Comparison of ENCODE assay signal across 21 cellular contexts in genomic region chr2:26511466-26511865, GRCh38. TPM values are rescaled to one million over a fixed set of nuclear protein-coding genes. Genes with fewer than 3 reads are reported as not detected.
A peak's percentile ranks its signal among the peaks of the same experiment; 100 is the strongest.
DNase-seq lines count a peak whose midpoint lies in the region; TF ChIP-seq lines count a peak whose summit lies in the region.
"Had no signal": no experiment of that assay in that cellular context is flagged by ENCODE, and none has a peak within 500 bp of the region (broad histone marks: within the 10 kb centered on the region; RNA-seq: fewer than 3 reads in every experiment).

No MANE protein-coding gene starts in this region.

- H3K27me3 ChIP-seq in WERI-Rb-1 (ENCODE audit: insufficient read depth, low read depth, severe bottlenecking) (no peaks in the 10 kb centered on the region), neural progenitor cell (no peaks in the 10 kb centered on the region), spleen (replicated peaks in 1 of 7) (peaks cover 0 to 15% (median 0%) of the 10 kb centered on the region in 7 donors)
- H3K27me3 ChIP-seq: BE2C, BLaER1 had no signal

- H3K9me3 ChIP-seq in WERI-Rb-1 (ENCODE audit: severe bottlenecking), result no peaks in the 10 kb centered on the region
- no peaks in the 10 kb centered on the region for H3K9me3 ChIP-seq in neural progenitor cell (ENCODE audit: low read depth)
- H3K9me3 ChIP-seq in spleen, result no peaks in the 10 kb centered on the region
- H3K9me3 ChIP-seq: BE2C, BLaER1 had no signal

- no peaks in the 10 kb centered on the region for H3K79me2 ChIP-seq in neural progenitor cell (ENCODE audit: low read depth)

- H3K9me3 Mint-ChIP-seq in neural progenitor cell, result no peaks in the 10 kb centered on the region
- H3K9me3 Mint-ChIP-seq: CD14-positive monocyte; CD4-positive, alpha-beta memory T cell; CD4-positive, CD25-positive, alpha-beta regulatory T cell; CD8-positive, alpha-beta memory T cell had no signal

- no peak for TF ChIP-seq CTCF in WERI-Rb-1 (IDR thresholded peaks at IDR 0.05; ENCODE audit: low read depth, low read length)
- TF ChIP-seq CTCF in neural progenitor cell (IDR thresholded peaks at IDR 0.05), result no peak
- no peak for TF ChIP-seq CTCF in spleen (IDR thresholded peaks at IDR 0.05 in 8 of 11, conservative IDR thresholded peaks at IDR 0.05 in 3 of 11)

- no peak for TF ChIP-seq POLR2A in spleen (IDR thresholded peaks at IDR 0.05)

- WGBS in spleen, 5 donors, result 92 to 97% (median 92%) methylated on average over 7 of the region's 7 CpGs

- DNase-seq in D341Med (ENCODE audit: low spot score) (peak; percentile 46), WERI-Rb-1 (peak; percentile 56), neural progenitor cell (ENCODE audit: low spot score) (peak; percentile 24), spleen (peak; percentile 57), T-helper 9 cell (no peak), NOMO-1 treated with DMSO at 0.1 percent for 48 hours (lab: John Stamatoyannopoulos, UW; ENCODE audit: unreplicated experiment) (no peak)
- no peak for DNase-seq in activated CD4-positive, alpha-beta T cell treated with anti-CD3 and anti-CD28 coated beads for 48 hours
- DNase-seq: 8988T; ACHN; BE2C; C1 segment of cervical spinal cord; CD4-positive, alpha-beta memory T cell; CD4-positive, CD25-positive, alpha-beta regulatory T cell; CD8-positive, alpha-beta memory T cell; COR-L47; DMS79 treated with DMSO at 0.1 percent for 48 hours; GF-D8 had no signal

- peaks cover 6% of the 10 kb centered on the region for H3K27me3 Mint-ChIP-seq in neural progenitor cell (ENCODE audit: insufficient read depth, low read depth)

- H3K27ac ChIP-seq in WERI-Rb-1, result no peak overlapping the region; the same call in 1 of the 2 replicates
- H3K27ac ChIP-seq in neural progenitor cell, result no peak overlapping the region
- no peak overlapping the region for H3K27ac ChIP-seq in spleen
- H3K27ac ChIP-seq: BLaER1 had no signal

- H3K4me1 Mint-ChIP-seq in neural progenitor cell, result peaks cover 24% of the 10 kb centered on the region
- H3K4me1 Mint-ChIP-seq: CD14-positive monocyte; CD4-positive, alpha-beta memory T cell; CD4-positive, CD25-positive, alpha-beta regulatory T cell; CD8-positive, alpha-beta memory T cell had no signal

- H3K4me1 ChIP-seq in neural progenitor cell (no peaks in the 10 kb centered on the region), spleen (no peaks in the 10 kb centered on the region)
- H3K4me1 ChIP-seq: BE2C had no signal

- no peaks in the 10 kb centered on the region for H3F3A ChIP-seq in neural progenitor cell (ENCODE audit: low read depth)

- H3K4me3 ChIP-seq in WERI-Rb-1 (ENCODE audit: low read depth, low read length), result no peak overlapping the region
- no peak overlapping the region for H3K4me3 ChIP-seq in neural progenitor cell
- H3K4me3 ChIP-seq in spleen, result no peak overlapping the region
- H3K4me3 ChIP-seq: BLaER1 had no signal

- H3K4me2 ChIP-seq in neural progenitor cell, result no peak overlapping the region

- no peaks in the 10 kb centered on the region for H4K20me1 ChIP-seq in neural progenitor cell (ENCODE audit: low read depth)
- H4K20me1 ChIP-seq: BLaER1 had no signal

- intact Hi-C loops in spleen (cut with DNase I; ENCODE audit: low total_unique reads), result no loop called here

- no peak overlapping the region for H3K4me3 Mint-ChIP-seq in neural progenitor cell
- H3K4me3 Mint-ChIP-seq: CD14-positive monocyte; CD4-positive, alpha-beta memory T cell; CD4-positive, CD25-positive, alpha-beta regulatory T cell; CD8-positive, alpha-beta memory T cell had no signal

- no peaks in the 10 kb centered on the region for H3K36me3 Mint-ChIP-seq in neural progenitor cell
- H3K36me3 Mint-ChIP-seq: CD14-positive monocyte; CD4-positive, alpha-beta memory T cell; CD4-positive, CD25-positive, alpha-beta regulatory T cell; CD8-positive, alpha-beta memory T cell had no signal

- no peak overlapping the region for H3K27ac Mint-ChIP-seq in neural progenitor cell
- H3K27ac Mint-ChIP-seq: CD14-positive monocyte; CD4-positive, alpha-beta memory T cell had no signal

- H3K36me3 ChIP-seq in WERI-Rb-1 (no peaks in the 10 kb centered on the region), neural progenitor cell (no peaks in the 10 kb centered on the region), spleen (no peaks in the 10 kb centered on the region)
- H3K36me3 ChIP-seq: BE2C, BLaER1 had no signal

- H2AFZ ChIP-seq in neural progenitor cell (replicated peaks), result no peak overlapping the region

- H3K9ac ChIP-seq in neural progenitor cell, result no peak overlapping the region
- H3K9ac ChIP-seq: BLaER1 had no signal

RNA-seq across cellular contexts. Expression of gene OTOF, which starts 33.5 kb away (rescaled TPM):
- total RNA-seq in neural progenitor cell (ENCODE audit: low replicate concordance), result 0.36 and 0.84 TPM in 2 replicates
- 1 to 10 TPM in 1 of 7 donors, under 1 TPM in 6; 0.19 to 1.6 (median 0.34) TPM for total RNA-seq in spleen
- polyA plus RNA-seq in spleen, result under 1 TPM; 0.06 to 0.17 (median 0.16) TPM
- total RNA-seq: A673 had no signal
- polyA plus RNA-seq: AG04450, CD14-positive monocyte had no signal

Comparison
In these comparisons a context has a peak if more than half of its experiments do, and no peak if none do; other contexts are left out.
1. DNase-seq: peak in D341Med (single experiment), WERI-Rb-1 (single experiment), neural progenitor cell (single experiment) and spleen (single experiment); none in T-helper 9 cell (single experiment), NOMO-1 treated with DMSO at 0.1 percent for 48 hours (single experiment) and activated CD4-positive, alpha-beta T cell treated with anti-CD3 and anti-CD28 coated beads for 48 hours (single experiment).